ENCODE assay signal across 8 cellular contexts in genomic region chr15:89647191-89647851, GRCh38. TPM values are rescaled to one million over a fixed set of nuclear protein-coding genes. Genes with fewer than 3 reads are reported as not detected.
DNase-seq lines count a peak whose midpoint lies in the region; ATAC-seq, FAIRE-seq and TF ChIP-seq lines count a peak whose summit lies in the region.

No MANE protein-coding gene starts in this region.

- peak in 4 of 5 donors; percentile 27 to 38 (median 32) for DNase-seq in CD4-positive, alpha-beta memory T cell
- DNase-seq in RWPE2 (ENCODE audit: low spot score) (peak; percentile 87), frontal cortex (ENCODE audit: low spot score in 2 of 2) (peak; percentile 59 to 75), osteocyte (ENCODE audit: extremely low spot score, unreplicated experiment) (peak; percentile 93), upper lobe of right lung (peak; percentile 90)
- peak; percentile 29 for DNase-seq in activated effector memory CD4-positive, alpha-beta T cell treated with Interleukin-2 at 50 U/mL for 16 hours

- peaks cover 0 to 3% (median 1%) of the 10 kb centered on the region in 4 donors for H3K4me1 Mint-ChIP-seq in CD4-positive, alpha-beta memory T cell
- H3K4me1 Mint-ChIP-seq in osteocyte (ENCODE audit: unreplicated experiment) = peaks cover 5% of the 10 kb centered on the region

- intact Hi-C loops in CD4-positive, alpha-beta memory T cell (cut with micrococcal nuclease) = no loop called here
- intact Hi-C loops in upper lobe of right lung (cut with DNase I) = no loop called here

- POLR2A ChIA-PET in CD4-positive, alpha-beta memory T cell (lab: Charles Lee; ENCODE audit: partially characterized antibody) = no interaction called here
- POLR2A ChIA-PET in HEK293 (lab: Yijun Ruan, JAX) = interaction anchor here (0.9 kb wide), 1 partner anchor 103 kb away, joined by 3 read pairs; no protein-coding TSS in a partner anchor

- H3K36me3 Mint-ChIP-seq in CD4-positive, alpha-beta memory T cell = no peaks in the 10 kb centered on the region
- H3K36me3 Mint-ChIP-seq in osteocyte (ENCODE audit: unreplicated experiment) = peaks cover 26% of the 10 kb centered on the region

- H3K4me3 Mint-ChIP-seq in CD4-positive, alpha-beta memory T cell = peak overlapping the region in 1 of 8 donors; percentile 48
- no peak overlapping the region for H3K4me3 Mint-ChIP-seq in osteocyte (ENCODE audit: unreplicated experiment)

- peak; percentile 95 for TF ChIP-seq CTCF in HEK293 (tag by site-specific recombination; IDR thresholded peaks at IDR 0.05)
- TF ChIP-seq CTCF in RWPE2 (IDR thresholded peaks at IDR 0.05; ENCODE audit: poor library complexity, severe bottlenecking) = peak; percentile 98
- TF ChIP-seq CTCF in osteocyte (IDR thresholded peaks at IDR 0.05) = peak; percentile 90
- TF ChIP-seq CTCF in upper lobe of right lung (IDR thresholded peaks at IDR 0.05) = peak; percentile 85

- H3K36me3 ChIP-seq in CD4-positive, alpha-beta memory T cell (ENCODE audit: insufficient read depth, low read length) = no peaks in the 10 kb centered on the region
- peaks cover 32 to 81% of the 10 kb centered on the region in 2 experiments for H3K36me3 ChIP-seq in HEK293 (ENCODE audit: control insufficient read depth in 2 of 2, insufficient read depth in 1 of 2, low read length in 2 of 2)
- H3K36me3 ChIP-seq in RWPE2 (ENCODE audit: low read depth) = peaks cover 18% of the 10 kb centered on the region; the same call in 1 of the 2 replicates
- H3K36me3 ChIP-seq in upper lobe of right lung = no peaks in the 10 kb centered on the region

- H3K9me3 ChIP-seq in CD4-positive, alpha-beta memory T cell (ENCODE audit: control insufficient read depth in 1 of 2, low read length in 2 of 2) = no peaks in the 10 kb centered on the region
- H3K9me3 ChIP-seq in HEK293 (ENCODE audit: control insufficient read depth, insufficient read depth, low read depth, low read length) (no peaks in the 10 kb centered on the region), RWPE2 (ENCODE audit: severe bottlenecking) (no peaks in the 10 kb centered on the region), upper lobe of right lung (no peaks in the 10 kb centered on the region)

- H3K27me3 Mint-ChIP-seq in CD4-positive, alpha-beta memory T cell = peaks cover 5 to 10% of the 10 kb centered on the region in 2 donors
- H3K27me3 Mint-ChIP-seq in osteocyte (ENCODE audit: unreplicated experiment) = no peaks in the 10 kb centered on the region

- no peak overlapping the region for H3K27ac ChIP-seq in CD4-positive, alpha-beta memory T cell (ENCODE audit: low read depth, low read length)
- H3K27ac ChIP-seq in HEK293 (ENCODE audit: extremely low read depth, low read depth, low read length) (no peak overlapping the region), RWPE2 (ENCODE audit: poor library complexity, severe bottlenecking) (no peak overlapping the region), upper lobe of right lung (no peak overlapping the region)

- H3K9me3 Mint-ChIP-seq in CD4-positive, alpha-beta memory T cell = no peaks in the 10 kb centered on the region
- no peaks in the 10 kb centered on the region for H3K9me3 Mint-ChIP-seq in osteocyte (ENCODE audit: unreplicated experiment)

- H3K4me3 ChIP-seq in CD4-positive, alpha-beta memory T cell (ENCODE audit: low read length in 2 of 2) = no peak overlapping the region
- H3K4me3 ChIP-seq in HEK293 (ENCODE audit: low read depth, low read length) (no peak overlapping the region), RWPE2 (ENCODE audit: severe bottlenecking) (no peak overlapping the region), upper lobe of right lung (no peak overlapping the region)

- ATAC-seq in RWPE2 (ENCODE audit: low read depth) = peak; percentile 83
- ATAC-seq in upper lobe of right lung = peak; percentile 86
- no peak for ATAC-seq in GM19455 (IDR thresholded peaks at IDR 0.05; ENCODE audit: unreplicated experiment)

- H3K27me3 ChIP-seq in CD4-positive, alpha-beta memory T cell (ENCODE audit: insufficient read depth, low read length) = no peaks in the 10 kb centered on the region
- H3K27me3 ChIP-seq in RWPE2 (ENCODE audit: insufficient read depth, poor library complexity, severe bottlenecking) = no peaks in the 10 kb centered on the region
- no peaks in the 10 kb centered on the region for H3K27me3 ChIP-seq in upper lobe of right lung

- no peak for FAIRE-seq in frontal cortex (lab: Jason Lieb, UNC)

- CTCF ChIA-PET in CD4-positive, alpha-beta memory T cell (lab: Charles Lee; ENCODE audit: partially characterized antibody) = interaction anchor here (0.9 kb wide), 1 partner anchor 15 kb away, joined by 3 read pairs; no protein-coding TSS in a partner anchor
- CTCF ChIA-PET in HEK293 (lab: Yijun Ruan, JAX) = interaction anchor here (0.5 to 3.3 kb wide), 32 partner anchors 9 to 861 kb away, joined by 3 to 36 read pairs (median 4); partner anchors contain the start of gene MESP1

- H3K4me1 ChIP-seq in CD4-positive, alpha-beta memory T cell (ENCODE audit: insufficient read depth, low read length) = no peaks in the 10 kb centered on the region
- H3K4me1 ChIP-seq in HEK293 (ENCODE audit: control insufficient read depth, insufficient read depth, low read length) (no peaks in the 10 kb centered on the region), RWPE2 (ENCODE audit: insufficient read depth, poor library complexity, severe bottlenecking) (no peaks in the 10 kb centered on the region), upper lobe of right lung (no peaks in the 10 kb centered on the region)

- no peak overlapping the region for H3K27ac Mint-ChIP-seq in CD4-positive, alpha-beta memory T cell
- H3K27ac Mint-ChIP-seq in osteocyte (ENCODE audit: unreplicated experiment) = no peak overlapping the region

TF ChIP-seq in HEK293, 187 proteins besides CTCF, POLR2A, EP300 and RAD21 (continues in another document):
- peak; percentile 87 for TF ChIP-seq PATZ1 (tag by site-specific recombination; IDR thresholded peaks at IDR 0.05)
- peak; percentile 46; the same call in 1 of the 2 replicates for TF ChIP-seq ZFP3 (tag by site-specific recombination; IDR thresholded peaks at IDR 0.05; ENCODE audit: low read depth)
- peak; percentile 61; the same call in 1 of the 2 replicates for TF ChIP-seq BCL11B (tag by site-specific recombination; IDR thresholded peaks at IDR 0.05; ENCODE audit: low read depth)
- TF ChIP-seq KLF8 (tag by site-specific recombination; IDR thresholded peaks at IDR 0.05) = peak; percentile 53; the same call in 1 of the 2 replicates
- TF ChIP-seq ZXDB (tag by site-specific recombination; IDR thresholded peaks at IDR 0.05) = 0 out of 2 replicates have a peak, but pooled peaks have one; percentile 20
- TF ChIP-seq ZBTB7A (tag by site-specific recombination; IDR thresholded peaks at IDR 0.05; ENCODE audit: low read depth) = peak; percentile 79; the same call in 1 of the 2 replicates
- TF ChIP-seq ZBTB17 (tag by site-specific recombination; IDR thresholded peaks at IDR 0.05) = peak; percentile 90
- TF ChIP-seq ZNF501 (tag by site-specific recombination; IDR thresholded peaks at IDR 0.05) = 0 out of 2 replicates have a peak, but pooled peaks have one; percentile 43
- TF ChIP-seq KLF7 (tag by site-specific recombination; IDR thresholded peaks at IDR 0.05; ENCODE audit: borderline replicate concordance) = peak; percentile 34; the same call in 1 of the 2 replicates
- TF ChIP-seq ZNF169 (tag by site-specific recombination; IDR thresholded peaks at IDR 0.05) = no peak
- 0 out of 2 replicates have a peak, but pooled peaks have one; percentile 29 for TF ChIP-seq ZNF580 (tag by site-specific recombination; IDR thresholded peaks at IDR 0.05)
- no peak for TF ChIP-seq ZNF645 (tag by site-specific recombination; IDR thresholded peaks at IDR 0.05)

RNA-seq across cellular contexts. Expression of gene KIF7, which starts 7.9 kb away (rescaled TPM):
- total RNA-seq in CD4-positive, alpha-beta memory T cell = not detected
- not detected for polyA plus RNA-seq in CD4-positive, alpha-beta memory T cell
- total RNA-seq in frontal cortex (4.9 TPM), osteocyte (18.2 and 20.0 TPM in 2 replicates), upper lobe of right lung (2.1 TPM)

RNA-seq across cellular contexts. Expression of gene PLIN1, which starts 31.8 kb away (rescaled TPM):
- total RNA-seq in CD4-positive, alpha-beta memory T cell = 1 to 10 TPM in 1 of 2 experiments, under 1 TPM in 1; 0.44 to 1.2 TPM
- under 1 TPM in 1 of 2 donors, not detected in 1; 0.46 TPM for polyA plus RNA-seq in CD4-positive, alpha-beta memory T cell
- total RNA-seq in frontal cortex = under 0.01 TPM
- total RNA-seq in osteocyte = 0.70 and 0.84 TPM in 2 replicates
- total RNA-seq in upper lobe of right lung = 1.1 TPM

RNA-seq across cellular contexts. Expression of gene PEX11A, which starts 43.2 kb away (rescaled TPM):
- 1 to 10 TPM; 2.9 to 3.0 TPM for total RNA-seq in CD4-positive, alpha-beta memory T cell
- 1 to 10 TPM in 1 of 2 donors, under 1 TPM in 1; 0.78 to 2.7 TPM for polyA plus RNA-seq in CD4-positive, alpha-beta memory T cell
- total RNA-seq in frontal cortex (12.6 TPM), osteocyte (4.6 and 5.6 TPM in 2 replicates), upper lobe of right lung (9.1 TPM)

RNA-seq across cellular contexts. Expression of gene WDR93, which starts 43.3 kb away (rescaled TPM):
- not detected for total RNA-seq in CD4-positive, alpha-beta memory T cell
- not detected for polyA plus RNA-seq in CD4-positive, alpha-beta memory T cell
- total RNA-seq in frontal cortex (0.41 TPM), osteocyte (0.19 TPM in 1 of 2 replicates, not detected in the other), upper lobe of right lung (not detected)

Comparison
In these comparisons a context has a peak if more than half of its experiments do, and no peak if none do; other contexts are left out.
1. DNase-seq: peak in every context shown above with its lines; median percentile 93 in osteocyte; 90 in upper lobe of right lung; 87 in RWPE2; 67 in frontal cortex; 32 in CD4-positive, alpha-beta memory T cell; 29 in activated effector memory CD4-positive, alpha-beta T cell treated with Interleukin-2 at 50 U/mL for 16 hours.